In the genomic region with DNA sequence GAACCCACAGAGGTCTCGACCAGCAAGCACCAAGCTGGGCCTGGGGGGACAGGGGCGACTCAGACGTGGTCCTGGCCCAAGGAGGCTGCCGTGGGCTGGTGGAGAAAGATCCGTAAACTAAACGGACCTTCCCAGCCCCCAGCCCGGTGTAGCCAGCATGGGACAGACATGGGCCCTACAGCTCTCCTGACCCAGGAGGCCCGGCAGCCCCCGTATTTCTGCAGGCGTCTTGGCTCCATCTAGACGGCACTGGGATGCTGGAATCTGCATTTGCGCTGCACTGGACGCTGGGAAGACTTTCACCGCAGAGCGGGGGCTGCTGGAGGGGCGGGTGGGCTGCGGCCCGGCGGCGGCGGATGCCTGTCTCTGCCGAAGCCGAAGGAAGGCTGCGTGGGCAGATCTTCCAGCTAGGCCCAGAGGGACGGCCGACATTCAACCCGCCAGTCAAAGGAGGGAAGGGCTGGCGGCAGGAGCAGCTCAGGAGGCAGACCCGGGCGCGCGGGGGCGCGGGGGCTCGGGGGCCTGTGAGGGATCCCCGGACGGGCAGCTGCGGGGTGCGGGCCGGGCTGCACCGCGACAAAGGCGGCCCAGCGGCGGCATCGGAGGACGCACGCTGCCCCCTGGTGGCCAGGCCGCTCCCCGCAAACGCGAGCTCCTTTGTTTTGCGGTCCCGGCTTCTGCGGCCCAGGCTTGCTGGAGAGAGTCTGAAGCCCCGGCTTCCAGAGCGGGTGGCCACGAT, we compare ENCODE assay signal across 1 cellular context.
TF ChIP-seq lines count a peak whose summit lies in the region.

No MANE protein-coding gene starts in this region.

TF ChIP-seq in SK-N-SH, 30 proteins besides CTCF, POLR2A, EP300 and RAD21 (continued from another document):
- TF ChIP-seq SMC3 (IDR thresholded peaks at IDR 0.05; ENCODE audit: low read depth, low read length) (peak; percentile 95), NRF1 (IDR thresholded peaks at IDR 0.05; ENCODE audit: low read depth, low read length) (no peak; the same call in 1 of the 2 replicates)
